Comparison of ENCODE assay signal across 1 cellular context in genomic region chr18:48858676-48859075, GRCh38.
TF ChIP-seq lines count a peak whose summit lies in the region.

No MANE protein-coding gene starts in this region.

TF ChIP-seq in GM23338, 12 proteins besides CTCF, POLR2A, EP300 and RAD21 (continued from another document):
- TF ChIP-seq ETS1 (IDR thresholded peaks at IDR 0.05) (no peak), ZNF462 (CRISPR knock-in tag; IDR thresholded peaks at IDR 0.05) (no peak)
TF ChIP-seq in GM23338: peak in this region for 0.
